ENCODE assay signal across 23 cellular contexts in genomic region chr4:135724426-135724825, GRCh38.
"Had no signal": no experiment of that assay in that cellular context is flagged by ENCODE, and none has a peak within 500 bp of the region (broad histone marks: within the 10 kb centered on the region; RNA-seq: fewer than 3 reads in every experiment).

No MANE protein-coding gene starts in this region.

- H3K9me3 ChIP-seq: colonic mucosa, prostate gland, spleen, tibial nerve, upper lobe of right lung, vagina had no signal

- H2AFZ ChIP-seq: parathyroid adenoma had no signal

- ATAC-seq: esophagus mucosa; foreskin keratinocyte; left colon; left ventricle myocardium superior; natural killer cell treated with Interleukin-12 subunit alpha and Interleukin-12 subunit beta and Interleukin-15 and Interleukin-18, amount 100 ng/mL, for 72 hours; sciatic nerve; stimulated activated memory B cell treated with anti-CD40 and anti-IgM and Interleukin-4, amounts not matched to agents 10 μg/mL and 1 μg/mL and 100 μg/mL, for 72 hours; upper lobe of right lung had no signal

- H3K4me3 ChIP-seq: colonic mucosa, lung, prostate gland, spleen, tibial nerve, upper lobe of right lung, vagina had no signal

- H3K36me3 ChIP-seq: colonic mucosa, prostate gland, spleen, tibial nerve, upper lobe of right lung, vagina had no signal

- H3K4me1 ChIP-seq: colonic mucosa, foreskin keratinocyte, parathyroid adenoma, prostate gland, spleen, tibial nerve, upper lobe of right lung, vagina had no signal

- H3K9ac ChIP-seq: parathyroid adenoma had no signal

- H3K27me3 ChIP-seq: colonic mucosa, foreskin keratinocyte, spleen, tibial nerve, upper lobe of right lung, vagina had no signal

- H3K27ac ChIP-seq: colonic mucosa, foreskin keratinocyte, parathyroid adenoma, prostate gland, spleen, tibial nerve, upper lobe of right lung, vagina had no signal

- H3K79me2 ChIP-seq: parathyroid adenoma had no signal

- DNase-seq: colonic mucosa; dermis blood vessel endothelial cell; foreskin keratinocyte; immature natural killer cell; left colon; left ventricle myocardium superior; mesenchymal stem cell; midbrain; retina; spleen; stimulated activated CD4-positive, alpha-beta T cell treated with anti-CD3 and anti-CD28 coated beads, Interleukin-15, amount 100 ng/mL, for 24 hours; stimulated activated CD4-positive, alpha-beta T cell treated with anti-CD3 and anti-CD28 coated beads, Interleukin-1b, Interleukin-23, amount 100 ng/mL, for 48 hours; stimulated activated CD4-positive, alpha-beta T cell treated with anti-CD3 and anti-CD28 coated beads, Interleukin-4, amount 100 ng/mL, for 24 hours; upper lobe of right lung had no signal
